ENCODE assay signal across 1 cellular context in the genomic region with DNA sequence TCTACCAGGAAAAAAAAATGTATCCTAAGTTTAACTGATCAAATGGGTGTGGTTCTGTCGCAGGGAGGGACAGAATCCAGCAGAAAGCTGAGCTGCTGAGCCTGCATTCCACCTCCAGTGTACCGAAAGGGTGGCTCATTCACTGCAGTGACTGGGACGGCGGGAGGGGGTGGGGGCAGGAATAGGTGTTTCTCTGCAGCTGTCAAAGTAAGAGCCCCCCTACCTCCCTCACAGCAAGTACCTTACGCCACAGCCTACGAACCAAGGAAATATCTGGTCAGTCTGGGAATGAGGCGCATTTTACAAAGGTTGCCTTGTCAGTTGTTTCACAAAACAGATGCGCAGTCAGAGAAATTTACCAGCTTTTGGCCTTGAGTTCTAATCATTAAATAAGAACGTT.
TF ChIP-seq lines count a peak whose summit lies in the region.

No MANE protein-coding gene starts in this region.

TF ChIP-seq in SK-N-SH, 30 proteins besides CTCF, POLR2A, EP300 and RAD21:
- no peak for TF ChIP-seq TAF1 (IDR thresholded peaks at IDR 0.05; ENCODE audit: borderline replicate concordance, low read depth, low read length)
- no peak for TF ChIP-seq JUND (IDR thresholded peaks at IDR 0.05)
- TF ChIP-seq POLR2AphosphoS5 (IDR thresholded peaks at IDR 0.05; ENCODE audit: low read depth, low read length): no peak
- no peak for TF ChIP-seq FOXM1 (IDR thresholded peaks at IDR 0.05; ENCODE audit: low read depth)
- no peak for TF ChIP-seq MXI1 (IDR thresholded peaks at IDR 0.05; ENCODE audit: low read depth, low read length)
- no peak for TF ChIP-seq TEAD4 (IDR thresholded peaks at IDR 0.05; ENCODE audit: borderline replicate concordance, insufficient read depth)
- TF ChIP-seq SIN3A (IDR thresholded peaks at IDR 0.05; ENCODE audit: borderline replicate concordance, low read depth, low read length): no peak
- no peak for TF ChIP-seq TCF12 (IDR thresholded peaks at IDR 0.05)
- TF ChIP-seq EZH2phosphoT487 (IDR thresholded peaks at IDR 0.05; ENCODE audit: borderline replicate concordance, low read depth): no peak
- no peak for TF ChIP-seq ELF1 (IDR thresholded peaks at IDR 0.05)
- no peak for TF ChIP-seq NFIC (IDR thresholded peaks at IDR 0.05; ENCODE audit: borderline replicate concordance)
- TF ChIP-seq, protein P1, sequence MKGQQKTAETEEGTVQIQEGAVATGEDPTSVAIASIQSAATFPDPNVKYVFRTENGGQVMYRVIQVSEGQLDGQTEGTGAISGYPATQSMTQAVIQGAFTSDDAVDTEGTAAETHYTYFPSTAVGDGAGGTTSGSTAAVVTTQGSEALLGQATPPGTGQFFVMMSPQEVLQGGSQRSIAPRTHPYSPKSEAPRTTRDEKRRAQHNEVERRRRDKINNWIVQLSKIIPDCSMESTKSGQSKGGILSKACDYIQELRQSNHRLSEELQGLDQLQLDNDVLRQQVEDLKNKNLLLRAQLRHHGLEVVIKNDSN (IDR thresholded peaks at IDR 0.05; ENCODE audit: borderline replicate concordance, low read depth): no peak
- no peak for TF ChIP-seq RXRA (IDR thresholded peaks at IDR 0.05; ENCODE audit: borderline replicate concordance, low read depth)
- TF ChIP-seq YY1 (IDR thresholded peaks at IDR 0.05; ENCODE audit: low read depth): no peak
- TF ChIP-seq, protein P2, sequence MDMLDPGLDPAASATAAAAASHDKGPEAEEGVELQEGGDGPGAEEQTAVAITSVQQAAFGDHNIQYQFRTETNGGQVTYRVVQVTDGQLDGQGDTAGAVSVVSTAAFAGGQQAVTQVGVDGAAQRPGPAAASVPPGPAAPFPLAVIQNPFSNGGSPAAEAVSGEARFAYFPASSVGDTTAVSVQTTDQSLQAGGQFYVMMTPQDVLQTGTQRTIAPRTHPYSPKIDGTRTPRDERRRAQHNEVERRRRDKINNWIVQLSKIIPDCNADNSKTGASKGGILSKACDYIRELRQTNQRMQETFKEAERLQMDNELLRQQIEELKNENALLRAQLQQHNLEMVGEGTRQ (IDR thresholded peaks at IDR 0.05; ENCODE audit: borderline replicate concordance, low read depth, low read length): no peak
- no peak for TF ChIP-seq GABPA (IDR thresholded peaks at IDR 0.05; ENCODE audit: low read depth)
- TF ChIP-seq, protein P3, sequence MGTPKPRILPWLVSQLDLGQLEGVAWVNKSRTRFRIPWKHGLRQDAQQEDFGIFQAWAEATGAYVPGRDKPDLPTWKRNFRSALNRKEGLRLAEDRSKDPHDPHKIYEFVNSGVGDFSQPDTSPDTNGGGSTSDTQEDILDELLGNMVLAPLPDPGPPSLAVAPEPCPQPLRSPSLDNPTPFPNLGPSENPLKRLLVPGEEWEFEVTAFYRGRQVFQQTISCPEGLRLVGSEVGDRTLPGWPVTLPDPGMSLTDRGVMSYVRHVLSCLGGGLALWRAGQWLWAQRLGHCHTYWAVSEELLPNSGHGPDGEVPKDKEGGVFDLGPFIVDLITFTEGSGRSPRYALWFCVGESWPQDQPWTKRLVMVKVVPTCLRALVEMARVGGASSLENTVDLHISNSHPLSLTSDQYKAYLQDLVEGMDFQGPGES (IDR thresholded peaks at IDR 0.05; ENCODE audit: low read depth, low read length): no peak
- TF ChIP-seq CHD2 (IDR thresholded peaks at IDR 0.05; ENCODE audit: low read length, partially characterized antibody): no peak
